1 cellular context compared by ENCODE assay signal in genomic region chr19:44725251-44725650, GRCh38.
TF ChIP-seq lines count a peak whose summit lies in the region.

No MANE protein-coding gene starts in this region.

TF ChIP-seq in HepG2, 621 proteins besides CTCF, POLR2A, EP300 and RAD21 (continued from another document):
- TF ChIP-seq ARID5B (CRISPR knock-in tag; IDR thresholded peaks at IDR 0.05) = peak; percentile 76
- no peak for TF ChIP-seq ZNF121 (CRISPR knock-in tag; IDR thresholded peaks at IDR 0.05)
- TF ChIP-seq EZH2 (conservative IDR thresholded peaks at IDR 0.05; ENCODE audit: low read depth, low read length) = no peak
- peak; percentile 68; the same call in 1 of the 2 replicates for TF ChIP-seq DPF2 (CRISPR knock-in tag; IDR thresholded peaks at IDR 0.05; ENCODE audit: borderline replicate concordance, low read depth)
- TF ChIP-seq ZNF639 (CRISPR knock-in tag; conservative IDR thresholded peaks at IDR 0.05) = no peak
- TF ChIP-seq XRCC5 (optimal IDR thresholded peaks at IDR 0.05; ENCODE audit: low read length) = peak; percentile 72
- TF ChIP-seq ZNF775 (CRISPR knock-in tag; IDR thresholded peaks at IDR 0.05; ENCODE audit: borderline replicate concordance) = no peak
- no peak for TF ChIP-seq TCF7L2 (IDR thresholded peaks at IDR 0.05; ENCODE audit: low read depth, low read length)
- TF ChIP-seq MBD4 (IDR thresholded peaks at IDR 0.05; ENCODE audit: borderline replicate concordance, low read length) = no peak
- peak; percentile 42; the same call in 1 of the 2 replicates for TF ChIP-seq KDM5B (CRISPR knock-in tag; IDR thresholded peaks at IDR 0.05; ENCODE audit: borderline replicate concordance)
- TF ChIP-seq HMGXB4 (CRISPR knock-in tag; IDR thresholded peaks at IDR 0.05; ENCODE audit: borderline replicate concordance in 1 of 2, low read depth in 1 of 2) = 0 out of 4 replicates have a peak, but pooled peaks of 1 of the 2 experiments have one; percentile 27
- TF ChIP-seq ATF4 (CRISPR knock-in tag; IDR thresholded peaks at IDR 0.05) = no peak
- no peak for TF ChIP-seq HES4 (CRISPR knock-in tag; IDR thresholded peaks at IDR 0.05; ENCODE audit: borderline replicate concordance)
- TF ChIP-seq SMAD3 (CRISPR knock-in tag; IDR thresholded peaks at IDR 0.05) = no peak
- no peak for TF ChIP-seq ZSCAN29 (CRISPR knock-in tag; conservative IDR thresholded peaks at IDR 0.05)
- peak; percentile 63; the same call in 1 of the 2 replicates for TF ChIP-seq TFDP1 (CRISPR knock-in tag; IDR thresholded peaks at IDR 0.05; ENCODE audit: borderline replicate concordance)
- peak; percentile 72; the same call in 1 of the 2 replicates for TF ChIP-seq ETV5 (CRISPR knock-in tag; IDR thresholded peaks at IDR 0.05; ENCODE audit: borderline replicate concordance)
- peak; percentile 74; the same call in 1 of the 2 replicates for TF ChIP-seq SPEN (CRISPR knock-in tag; IDR thresholded peaks at IDR 0.05; ENCODE audit: low read depth)
- no peak for TF ChIP-seq ZSCAN12 (CRISPR knock-in tag; IDR thresholded peaks at IDR 0.05)
- peak; percentile 37; the same call in 1 of the 2 replicates for TF ChIP-seq PRDM10 (CRISPR knock-in tag; IDR thresholded peaks at IDR 0.05; ENCODE audit: low read depth)
- peak; percentile 71; the same call in 1 of the 2 replicates for TF ChIP-seq MED1 (CRISPR knock-in tag; IDR thresholded peaks at IDR 0.05)
- no peak for TF ChIP-seq TAF15 (IDR thresholded peaks at IDR 0.05; ENCODE audit: low read depth, low read length, poor library complexity, severe bottlenecking)
- peak; percentile 72; the same call in 1 of the 2 replicates for TF ChIP-seq PITX1 (CRISPR knock-in tag; IDR thresholded peaks at IDR 0.05)
- TF ChIP-seq FOXP1 (IDR thresholded peaks at IDR 0.05) = no peak
- TF ChIP-seq FOXP1 (CRISPR knock-in tag; IDR thresholded peaks at IDR 0.05) = no peak
TF ChIP-seq in HepG2: peak in this region for 107.
